Comparison of ENCODE assay signal across 10 cellular contexts in genomic region chr2:130336150-130336876, GRCh38. TPM values are rescaled to one million over a fixed set of nuclear protein-coding genes. Genes with fewer than 3 reads are reported as not detected.
DNase-seq lines count a peak whose midpoint lies in the region; ATAC-seq and TF ChIP-seq lines count a peak whose summit lies in the region.
"Had no signal": no experiment of that assay in that cellular context is flagged by ENCODE, and none has a peak within 500 bp of the region (broad histone marks: within the 10 kb centered on the region; RNA-seq: fewer than 3 reads in every experiment).

No MANE protein-coding gene starts in this region.

- POLR2A ChIA-PET in SK-N-SH (lab: Yijun Ruan, JAX) (interaction anchor here (0.7 kb wide), 1 partner anchor 132 kb away, joined by 5 read pairs; no protein-coding TSS in a partner anchor), GM10248 (lab: Yijun Ruan, JAX) (no interaction called here)

- no peak for ATAC-seq in SK-N-SH treated with all-trans-retinoic acid at 6 μM for 48 hours
- ATAC-seq in HG03097 (IDR thresholded peaks at IDR 0.05; ENCODE audit: low FRiP score, unreplicated experiment) = no peak

- CTCF ChIA-PET in SK-N-SH (lab: Yijun Ruan, JAX) (interaction anchor here (0.9 to 7.6 kb wide), 5 partner anchors 19 to 406 kb away, joined by 3 to 113 read pairs (median 5); partner anchors contain the start of genes MZT2B, PTPN18 and SMPD4), GM10248 (lab: Yijun Ruan, JAX) (interaction anchor here (0.9 kb wide), 1 partner anchor 37 kb away, joined by 5 read pairs; no protein-coding TSS in a partner anchor)

- H3K27me3 ChIP-seq in SK-N-SH (ENCODE audit: insufficient read depth) (no peaks in the 10 kb centered on the region), OCI-LY1 (ENCODE audit: insufficient read depth, low read length) (no peaks in the 10 kb centered on the region)

- H3K9me3 ChIP-seq in SK-N-SH = no peaks in the 10 kb centered on the region
- 0 out of 2 replicates have a peak, but pooled peaks cover 4% of the 10 kb centered on the region for H3K9me3 ChIP-seq in OCI-LY1 (ENCODE audit: low read length)

- H3K27ac Mint-ChIP-seq in glutamatergic neuron (ENCODE audit: unreplicated experiment) = peak overlapping the region; percentile 94

- H3K36me3 Mint-ChIP-seq in glutamatergic neuron (ENCODE audit: unreplicated experiment) = peaks cover 4% of the 10 kb centered on the region

- H3K4me1 ChIP-seq in SK-N-SH (ENCODE audit: control insufficient read depth in 1 of 2, insufficient read depth in 2 of 2, low read depth in 1 of 2, low read length in 1 of 2) (peaks cover 7 to 21% of the 10 kb centered on the region in 2 experiments; a peak in 3 of 4 replicates), OCI-LY1 (ENCODE audit: insufficient read depth, low read length, severe bottlenecking) (peaks cover 48% of the 10 kb centered on the region)

- H3K4me2 ChIP-seq in SK-N-SH = peak overlapping the region; percentile 74
- H3K4me2 ChIP-seq in OCI-LY1 (ENCODE audit: low read length) = peak overlapping the region; percentile 44

- H3K4me3 Mint-ChIP-seq in glutamatergic neuron (ENCODE audit: unreplicated experiment) = peak overlapping the region; percentile 87
- H3K4me3 Mint-ChIP-seq: memory B cell had no signal

- H3K9ac ChIP-seq in SK-N-SH = no peak overlapping the region
- peak overlapping the region; percentile 8; the same call in 1 of the 2 replicates for H3K9ac ChIP-seq in OCI-LY1 (ENCODE audit: low read length)

- H3K79me2 ChIP-seq in SK-N-SH (ENCODE audit: insufficient read depth) (no peaks in the 10 kb centered on the region; the same call in 1 of the 2 replicates), OCI-LY1 (ENCODE audit: insufficient read depth, low read length) (no peaks in the 10 kb centered on the region)

- no peak for TF ChIP-seq RAD21 in SK-N-SH (IDR thresholded peaks at IDR 0.05; ENCODE audit: low read length)

- H3F3A ChIP-seq in SK-N-SH (replicated peaks; ENCODE audit: insufficient read depth) (peaks cover 14% of the 10 kb centered on the region), OCI-LY1 (ENCODE audit: insufficient read depth, low read length) (no peaks in the 10 kb centered on the region; the same call in 1 of the 2 replicates)

- H3K9me2 ChIP-seq in SK-N-SH = no peaks in the 10 kb centered on the region
- H3K9me2 ChIP-seq in OCI-LY1 (ENCODE audit: low read depth, low read length) = no peaks in the 10 kb centered on the region

- peaks cover 11% of the 10 kb centered on the region for H3K4me1 Mint-ChIP-seq in glutamatergic neuron (ENCODE audit: low read depth, unreplicated experiment)

- TF ChIP-seq CTCF in SK-N-SH (IDR thresholded peaks at IDR 0.05) = no peak
- no peak for TF ChIP-seq CTCF in OCI-LY1 (IDR thresholded peaks at IDR 0.05; ENCODE audit: low read length)
- no peak for TF ChIP-seq CTCF in glutamatergic neuron (IDR thresholded peaks at IDR 0.05; ENCODE audit: partially characterized antibody, unreplicated experiment)
- no peak for TF ChIP-seq CTCF in GM10248 (IDR thresholded peaks at IDR 0.05; ENCODE audit: control extremely low read depth, extremely low read depth, low read depth, missing control alignments)

- peaks cover 20% of the 10 kb centered on the region for H3K9me3 Mint-ChIP-seq in glutamatergic neuron (ENCODE audit: unreplicated experiment)
- H3K9me3 Mint-ChIP-seq: memory B cell, T-cell had no signal

- DNase-seq in SK-N-SH (peak; percentile 45), glutamatergic neuron (no peak), skeletal muscle cell (ENCODE audit: low read depth) (no peak), NCI-H774 (lab: John Stamatoyannopoulos, UW) (no peak), GM10248 (ENCODE audit: extremely low spot score) (no peak)

- no peak for TF ChIP-seq EP300 in SK-N-SH (IDR thresholded peaks at IDR 0.05; ENCODE audit: borderline replicate concordance in 1 of 2, low read depth in 1 of 2, low read length in 1 of 2)

- H4K20me1 ChIP-seq in SK-N-SH (ENCODE audit: insufficient read depth) = no peaks in the 10 kb centered on the region
- no peaks in the 10 kb centered on the region for H4K20me1 ChIP-seq in OCI-LY1 (ENCODE audit: insufficient read depth, low read length)

- H3K36me3 ChIP-seq in SK-N-SH (replicated peaks in 1 of 2; ENCODE audit: control insufficient read depth in 1 of 2, insufficient read depth in 2 of 2, low read length in 1 of 2) (peaks cover 3 to 13% of the 10 kb centered on the region in 2 experiments), OCI-LY1 (ENCODE audit: insufficient read depth, low read length) (peaks cover 33% of the 10 kb centered on the region)

- peaks cover 18% of the 10 kb centered on the region for H3K27me3 Mint-ChIP-seq in glutamatergic neuron (ENCODE audit: unreplicated experiment)

- H2AFZ ChIP-seq in SK-N-SH (ENCODE audit: low read depth) = peak overlapping the region; percentile 12; the same call in 1 of the 2 replicates
- no peak overlapping the region for H2AFZ ChIP-seq in OCI-LY1 (ENCODE audit: low read length)

- H3K27ac ChIP-seq in SK-N-SH (ENCODE audit: low read depth in 2 of 2, low read length in 1 of 2) (peak overlapping the region in 1 of 2 experiments; percentile 28; a peak in 1 of 4 replicates), OCI-LY1 (ENCODE audit: low read depth, low read length, poor library complexity, severe bottlenecking) (no peak overlapping the region)

- H3K4me3 ChIP-seq in SK-N-SH (ENCODE audit: low read depth in 2 of 2, low read length in 1 of 2) = peak overlapping the region; percentile 34 to 58; a peak in 3 of 4 replicates
- peak overlapping the region; percentile 26 for H3K4me3 ChIP-seq in OCI-LY1 (ENCODE audit: low read depth, low read length, poor library complexity, severe bottlenecking)
- H3K4me3 ChIP-seq in skeletal muscle cell (ENCODE audit: low read depth, low read length) = peak overlapping the region; percentile 14

- 66% methylated on average over 13 of the region's 13 CpGs for WGBS in SK-N-SH (ENCODE audit: low lambda C conversion rate)

TF ChIP-seq in SK-N-SH, 30 proteins besides CTCF, POLR2A, EP300 and RAD21 (continues in another document):
- no peak for TF ChIP-seq MEF2A (IDR thresholded peaks at IDR 0.05; ENCODE audit: borderline replicate concordance, low read depth)
- no peak for TF ChIP-seq TAF1 (IDR thresholded peaks at IDR 0.05; ENCODE audit: borderline replicate concordance, low read depth, low read length)
- TF ChIP-seq NRF1 (IDR thresholded peaks at IDR 0.05; ENCODE audit: low read depth, low read length) = no peak
- TF ChIP-seq EZH2phosphoT487 (IDR thresholded peaks at IDR 0.05; ENCODE audit: borderline replicate concordance, low read depth) = no peak
- no peak for TF ChIP-seq TEAD4 (IDR thresholded peaks at IDR 0.05; ENCODE audit: borderline replicate concordance, insufficient read depth)
- no peak for TF ChIP-seq SIN3A (IDR thresholded peaks at IDR 0.05; ENCODE audit: borderline replicate concordance, low read depth, low read length)
- no peak for TF ChIP-seq GABPA (IDR thresholded peaks at IDR 0.05; ENCODE audit: low read depth)
- TF ChIP-seq USF1 (IDR thresholded peaks at IDR 0.05; ENCODE audit: borderline replicate concordance, low read depth) = no peak
- TF ChIP-seq NFIC (IDR thresholded peaks at IDR 0.05; ENCODE audit: borderline replicate concordance) = no peak
- TF ChIP-seq RCOR1 (IDR thresholded peaks at IDR 0.05; ENCODE audit: low read length) = no peak
- TF ChIP-seq MXI1 (IDR thresholded peaks at IDR 0.05; ENCODE audit: low read depth, low read length) = no peak
- no peak for TF ChIP-seq POLR2AphosphoS5 (IDR thresholded peaks at IDR 0.05; ENCODE audit: low read depth, low read length)
- TF ChIP-seq RFX5 (IDR thresholded peaks at IDR 0.05; ENCODE audit: low read length) = no peak

TF ChIP-seq in SK-N-SH treated with all-trans-retinoic acid at 6 μM for 48 hours, 23 proteins besides CTCF, POLR2A, EP300 and RAD21:
- TF ChIP-seq OSR1 (CRISPR knock-in tag; IDR thresholded peaks at IDR 0.05) (no peak), TSHZ2 (CRISPR knock-in tag; IDR thresholded peaks at IDR 0.05) (no peak), ISL1 (CRISPR knock-in tag; IDR thresholded peaks at IDR 0.05) (no peak), ZFP3 (CRISPR knock-in tag; IDR thresholded peaks at IDR 0.05) (no peak)

RNA-seq across cellular contexts. Expression of gene IMP4, which starts 6.4 kb away (rescaled TPM):
- polyA plus RNA-seq in SK-N-SH (2012; rRNA removed) = 247 and 252 TPM in 2 replicates
- polyA plus RNA-seq in SK-N-SH (2012; cell fraction: cytosol; rRNA removed) = 119 and 157 TPM in 2 replicates
- polyA plus RNA-seq in SK-N-SH (2012; cell fraction: nucleus; rRNA removed) = 491 and 516 TPM in 2 replicates
- 48.3 TPM for total RNA-seq in glutamatergic neuron (ENCODE audit: unreplicated experiment)

RNA-seq across cellular contexts. Expression of gene PTPN18, which starts 19.5 kb away (rescaled TPM):
- polyA plus RNA-seq in SK-N-SH (2012; rRNA removed) = 30.4 and 31.7 TPM in 2 replicates
- 15.8 and 19.8 TPM in 2 replicates for polyA plus RNA-seq in SK-N-SH (2012; cell fraction: cytosol; rRNA removed)
- 144 and 155 TPM in 2 replicates for polyA plus RNA-seq in SK-N-SH (2012; cell fraction: nucleus; rRNA removed)
- 78.5 TPM for total RNA-seq in glutamatergic neuron (ENCODE audit: unreplicated experiment)
